14 cellular contexts compared by ENCODE assay signal in the genomic region with DNA sequence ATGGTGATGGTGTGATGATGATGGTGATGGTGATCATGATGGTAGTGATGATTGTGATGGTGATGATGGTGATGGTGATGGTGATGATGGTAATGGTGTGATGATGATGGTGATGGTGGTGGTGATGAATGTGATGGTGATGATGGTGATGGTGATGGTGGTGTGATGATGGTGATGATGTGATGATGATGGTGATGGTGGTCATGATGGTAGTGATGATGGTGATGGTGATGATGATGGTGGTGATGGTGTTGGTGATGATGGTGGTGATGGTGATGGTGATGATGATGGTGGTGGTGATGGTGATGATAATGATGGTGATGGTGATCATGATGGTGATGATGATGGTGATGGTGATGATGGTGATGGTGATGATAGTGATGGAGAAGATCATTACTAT.
DNase-seq lines count a peak whose midpoint lies in the region; ATAC-seq, FAIRE-seq and TF ChIP-seq lines count a peak whose summit lies in the region.
"Had no signal": no experiment of that assay in that cellular context is flagged by ENCODE, and none has a peak within 500 bp of the region (broad histone marks: within the 10 kb centered on the region; RNA-seq: fewer than 3 reads in every experiment).

No MANE protein-coding gene starts in this region.

- H3K14ac ChIP-seq in trophoblast cell (ENCODE audit: low read length): no peak overlapping the region

- intact Hi-C loops in CD4-positive, alpha-beta memory T cell (cut with micrococcal nuclease): no loop called here

- no peaks in the 10 kb centered on the region for H3K79me1 ChIP-seq in trophoblast cell (ENCODE audit: low read length)

- ATAC-seq in HG03442 (IDR thresholded peaks at IDR 0.05; ENCODE audit: unreplicated experiment): no peak

- no peak overlapping the region for H3K23ac ChIP-seq in trophoblast cell (ENCODE audit: low read length)

- H3K9me3 ChIP-seq in HEK293 (ENCODE audit: control insufficient read depth, insufficient read depth, low read depth, low read length): no peaks in the 10 kb centered on the region
- peaks cover 10% of the 10 kb centered on the region for H3K9me3 ChIP-seq in trophoblast cell (ENCODE audit: insufficient read depth, low read depth, low read length)
- H3K9me3 ChIP-seq in CD4-positive, alpha-beta memory T cell (ENCODE audit: control insufficient read depth in 1 of 2, low read length in 2 of 2): no peaks in the 10 kb centered on the region

- TF ChIP-seq CTCF in HEK293 (tag by site-specific recombination; IDR thresholded peaks at IDR 0.05): no peak
- TF ChIP-seq CTCF in bronchial epithelial cell (IDR thresholded peaks at IDR 0.05; ENCODE audit: insufficient read depth, low read length, severe bottlenecking): no peak

- H2AFZ ChIP-seq in trophoblast cell (ENCODE audit: insufficient read depth, low read length, poor library complexity): no peak overlapping the region

- H3K79me2 ChIP-seq in trophoblast cell (ENCODE audit: control insufficient read depth, insufficient read depth, low read length, poor library complexity): no peaks in the 10 kb centered on the region

- H3K27ac ChIP-seq in HEK293 (ENCODE audit: extremely low read depth, low read depth, low read length) (no peak overlapping the region), trophoblast cell (ENCODE audit: low read depth, low read length) (no peak overlapping the region)
- H3K27ac ChIP-seq in CD4-positive, alpha-beta memory T cell (ENCODE audit: low read depth, low read length): no peak overlapping the region
- H3K27ac ChIP-seq: BLaER1 treated with 17β-estradiol and CSF1 and Interleukin-3, amounts not matched to agents 10 nM and 100 nM had no signal

- no peak overlapping the region for H3K27ac Mint-ChIP-seq in CD4-positive, alpha-beta memory T cell
- H3K27ac Mint-ChIP-seq: B cell; CD8-positive, alpha-beta memory T cell; HFFc6 had no signal

- CTCF ChIA-PET in HEK293 (lab: Yijun Ruan, JAX): no interaction called here
- CTCF ChIA-PET in CD4-positive, alpha-beta memory T cell (lab: Charles Lee; ENCODE audit: partially characterized antibody): no interaction called here

- no peak overlapping the region for H3K4me2 ChIP-seq in trophoblast cell (ENCODE audit: low read length)
- H3K4me2 ChIP-seq: BLaER1 treated with 17β-estradiol and CSF1 and Interleukin-3, amounts not matched to agents 10 nM and 100 nM had no signal

- no peak overlapping the region for H2BK120ac ChIP-seq in trophoblast cell (ENCODE audit: insufficient read depth, low read length, poor library complexity)

- no peaks in the 10 kb centered on the region for H3K36me3 Mint-ChIP-seq in CD4-positive, alpha-beta memory T cell
- H3K36me3 Mint-ChIP-seq: CD8-positive, alpha-beta memory T cell had no signal

- peaks cover 0 to 3% (median 0%) of the 10 kb centered on the region in 8 donors for H3K9me3 Mint-ChIP-seq in CD4-positive, alpha-beta memory T cell
- H3K9me3 Mint-ChIP-seq: CD8-positive, alpha-beta memory T cell; HFFc6 had no signal

- no peaks in the 10 kb centered on the region for H3K36me3 ChIP-seq in HEK293 (ENCODE audit: control insufficient read depth in 2 of 2, insufficient read depth in 1 of 2, low read length in 2 of 2)
- H3K36me3 ChIP-seq in bronchial epithelial cell (ENCODE audit: control insufficient read depth, insufficient read depth, low read length): no peaks in the 10 kb centered on the region
- H3K36me3 ChIP-seq in trophoblast cell (ENCODE audit: control insufficient read depth in 1 of 2, insufficient read depth in 2 of 2, low read length in 2 of 2): no peaks in the 10 kb centered on the region
- no peaks in the 10 kb centered on the region for H3K36me3 ChIP-seq in CD4-positive, alpha-beta memory T cell (ENCODE audit: insufficient read depth, low read length)
- H3K36me3 ChIP-seq: BLaER1 treated with 17β-estradiol and CSF1 and Interleukin-3, amounts not matched to agents 10 nM and 100 nM had no signal

- no peak overlapping the region for H4K91ac ChIP-seq in trophoblast cell (ENCODE audit: low read depth, low read length)

- FAIRE-seq in GM12891 (lab: Jason Lieb, UNC): peak; percentile 74
- FAIRE-seq in bronchial epithelial cell (lab: Jason Lieb, UNC): peak; percentile 99
- FAIRE-seq: G401.6 had no signal

- H3K4me3 Mint-ChIP-seq in CD4-positive, alpha-beta memory T cell: no peak overlapping the region
- H3K4me3 Mint-ChIP-seq: B cell; CD8-positive, alpha-beta memory T cell; HFFc6 had no signal

- no peak overlapping the region for H3K18ac ChIP-seq in trophoblast cell (ENCODE audit: low read length)

- H3K9ac ChIP-seq in trophoblast cell (ENCODE audit: low read length): no peak overlapping the region
- H3K9ac ChIP-seq: BLaER1 treated with 17β-estradiol and CSF1 and Interleukin-3, amounts not matched to agents 10 nM and 100 nM had no signal

- H2BK5ac ChIP-seq in trophoblast cell (ENCODE audit: low read depth, low read length, poor library complexity): no peak overlapping the region

- no peak overlapping the region for H4K8ac ChIP-seq in trophoblast cell (ENCODE audit: low read depth, low read length)

- H2BK12ac ChIP-seq in trophoblast cell (ENCODE audit: low read length): no peak overlapping the region

- H2AK5ac ChIP-seq in trophoblast cell (ENCODE audit: low read length): no peak overlapping the region

- TF ChIP-seq POLR2A in GM12891 (IDR thresholded peaks at IDR 0.05; ENCODE audit: low read depth, low read length): no peak

- no peak overlapping the region for H3K4me3 ChIP-seq in HEK293 (ENCODE audit: low read depth, low read length)
- no peak overlapping the region for H3K4me3 ChIP-seq in bronchial epithelial cell (ENCODE audit: low read depth, low read length)
- peak overlapping the region; percentile 63 for H3K4me3 ChIP-seq in trophoblast cell (ENCODE audit: low read depth, low read length)
- no peak overlapping the region for H3K4me3 ChIP-seq in CD4-positive, alpha-beta memory T cell (ENCODE audit: low read length in 2 of 2)
- H3K4me3 ChIP-seq: BLaER1 treated with 17β-estradiol and CSF1 and Interleukin-3, amounts not matched to agents 10 nM and 100 nM had no signal

- no peak overlapping the region for H4K12ac ChIP-seq in trophoblast cell (ENCODE audit: low read depth, low read length)

- H3K27me3 Mint-ChIP-seq in CD4-positive, alpha-beta memory T cell: peaks cover 2 to 11% of the 10 kb centered on the region in 2 donors

- H3K4me1 ChIP-seq in HEK293 (ENCODE audit: control insufficient read depth, insufficient read depth, low read length): no peaks in the 10 kb centered on the region
- H3K4me1 ChIP-seq in trophoblast cell (ENCODE audit: control insufficient read depth in 1 of 2, insufficient read depth in 2 of 2, low read length in 2 of 2): no peaks in the 10 kb centered on the region
- H3K4me1 ChIP-seq in CD4-positive, alpha-beta memory T cell (ENCODE audit: insufficient read depth, low read length): no peaks in the 10 kb centered on the region
- H3K4me1 ChIP-seq: BLaER1 treated with 17β-estradiol and CSF1 and Interleukin-3, amounts not matched to agents 10 nM and 100 nM had no signal

- no peaks in the 10 kb centered on the region for H3K4me1 Mint-ChIP-seq in CD4-positive, alpha-beta memory T cell
- H3K4me1 Mint-ChIP-seq: B cell; CD8-positive, alpha-beta memory T cell had no signal

- H3K27me3 ChIP-seq in bronchial epithelial cell (ENCODE audit: control insufficient read depth, insufficient read depth, low read length): peaks cover 2% of the 10 kb centered on the region
- no peaks in the 10 kb centered on the region for H3K27me3 ChIP-seq in trophoblast cell (ENCODE audit: insufficient read depth, low read length)
- peaks cover 3% of the 10 kb centered on the region for H3K27me3 ChIP-seq in CD4-positive, alpha-beta memory T cell (ENCODE audit: insufficient read depth, low read length)
- H3K27me3 ChIP-seq: BLaER1 treated with 17β-estradiol and CSF1 and Interleukin-3, amounts not matched to agents 10 nM and 100 nM had no signal

- POLR2A ChIA-PET in HEK293 (lab: Yijun Ruan, JAX): no interaction called here
- POLR2A ChIA-PET in CD4-positive, alpha-beta memory T cell (lab: Charles Lee; ENCODE audit: partially characterized antibody): no interaction called here

- DNase-seq in GM12891 (ENCODE audit: insufficient read length, low spot score) (no peak), bronchial epithelial cell (ENCODE audit: low read depth) (no peak), trophoblast cell (no peak), activated T-cell treated with anti-CD3 and anti-CD28 coated beads for 4 hours (no peak)
- no peak for DNase-seq in CD4-positive, alpha-beta memory T cell
- DNase-seq: CD8-positive, alpha-beta memory T cell; COR-L47; HCEC 1CT; HFFc6 had no signal

- no peak overlapping the region for H3K4ac ChIP-seq in trophoblast cell (ENCODE audit: low read depth, low read length)

TF ChIP-seq in GM12891, 5 proteins besides CTCF, POLR2A, EP300 and RAD21:
- no peak for TF ChIP-seq SPI1 (IDR thresholded peaks at IDR 0.05; ENCODE audit: low read depth, low read length)
- no peak for TF ChIP-seq POU2F2 (IDR thresholded peaks at IDR 0.05; ENCODE audit: low read depth, low read length)
- TF ChIP-seq PAX5 (IDR thresholded peaks at IDR 0.05; ENCODE audit: insufficient read depth, low read length, severe bottlenecking): no peak
- TF ChIP-seq POLR2AphosphoS5 (IDR thresholded peaks at IDR 0.05; ENCODE audit: low read depth, low read length): no peak
- TF ChIP-seq TAF1 (IDR thresholded peaks at IDR 0.05; ENCODE audit: low read depth, low read length): no peak

TF ChIP-seq in HEK293, 187 proteins besides CTCF, POLR2A, EP300 and RAD21 (continues in another document):
- no peak for TF ChIP-seq ZNF626 (tag by site-specific recombination; IDR thresholded peaks at IDR 0.05)
- TF ChIP-seq, protein P1, sequence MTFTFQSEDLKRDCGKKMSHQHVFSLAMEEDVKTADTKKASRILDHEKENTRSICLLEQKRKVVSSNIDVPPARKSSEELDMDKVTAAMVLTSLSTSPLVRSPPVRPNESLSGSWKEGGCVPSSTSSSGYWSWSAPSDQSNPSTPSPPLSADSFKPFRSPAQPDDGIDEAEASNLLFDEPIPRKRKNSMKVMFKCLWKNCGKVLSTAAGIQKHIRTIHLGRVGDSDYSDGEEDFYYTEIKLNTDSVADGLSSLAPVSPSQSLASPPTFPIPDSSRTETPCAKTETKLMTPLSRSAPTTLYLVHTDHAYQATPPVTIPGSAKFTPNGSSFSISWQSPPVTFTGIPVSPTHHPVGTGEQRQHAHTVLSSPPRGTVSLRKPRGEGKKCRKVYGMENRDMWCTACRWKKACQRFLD (tag by site-specific recombination; IDR thresholded peaks at IDR 0.05): 0 out of 2 replicates have a peak, but pooled peaks have one; percentile 49
- TF ChIP-seq ZNF248 (tag by site-specific recombination; IDR thresholded peaks at IDR 0.05): peak; percentile 79; the same call in 1 of the 2 replicates
- TF ChIP-seq ZNF292 (tag by site-specific recombination; IDR thresholded peaks at IDR 0.05; ENCODE audit: borderline replicate concordance, low read depth): no peak
